In genomic region chr2:209508255-209508654, GRCh38 we compare ENCODE assay signal across 22 cellular contexts.
"Had no signal": no experiment of that assay in that cellular context is flagged by ENCODE, and none has a peak within 500 bp of the region (broad histone marks: within the 10 kb centered on the region; RNA-seq: fewer than 3 reads in every experiment).

No MANE protein-coding gene starts in this region.

- H3K9me3 Mint-ChIP-seq: activated B cell treated with CpG ODN at 0.5 μM for 24 hours; activated T-cell treated with anti-CD3 and anti-CD28 coated beads, Interleukin-2, amount 50 U/mL, for 4 hours; activated T-helper 2 cell treated with anti-CD3 and anti-CD28 coated beads, Interferon-gamma antibody, Interleukin-2, Interleukin-4, amounts not matched to agents 10 μg/mL and 5 μg/mL and 100 μg/mL, durations not matched to agents 14 hours and 24 hours and 36 hours; endodermal cell; neural crest cell had no signal

- H3K27ac Mint-ChIP-seq: activated B cell treated with CpG ODN at 0.5 μM for 24 hours; activated CD4-positive, alpha-beta T cell treated with anti-CD3 and anti-CD28 coated beads for 36 hours; activated naive CD8-positive, alpha-beta T cell; activated T-helper 2 cell treated with anti-CD3 and anti-CD28 coated beads, Interferon-gamma antibody, Interleukin-2, Interleukin-4, amounts not matched to agents 10 μg/mL and 5 μg/mL and 100 μg/mL, durations not matched to agents 14 hours and 24 hours and 36 hours; endodermal cell had no signal

- H3K27ac ChIP-seq: coronary artery, epithelial cell of prostate, tibial artery had no signal

- H3K4me3 ChIP-seq: coronary artery, mucosa of descending colon, tibial artery had no signal

- H3K36me3 ChIP-seq: tibial artery had no signal

- ATAC-seq: activated CD4-positive, alpha-beta T cell treated with anti-CD3 and anti-CD28 coated beads for 36 hours; activated T-cell treated with anti-CD3 and anti-CD28 coated beads, Interleukin-2, amount 50 U/mL, for 4 hours; left cardiac atrium; mucosa of descending colon had no signal

- H3K4me3 Mint-ChIP-seq: activated B cell treated with CpG ODN at 0.5 μM for 24 hours; activated CD4-positive, alpha-beta T cell treated with anti-CD3 and anti-CD28 coated beads for 36 hours; activated naive CD8-positive, alpha-beta T cell; activated T-cell treated with anti-CD3 and anti-CD28 coated beads, Interleukin-2, amount 50 U/mL, for 4 hours; endodermal cell; neural crest cell had no signal

- H3K27me3 ChIP-seq: tibial artery had no signal

- DNase-seq: activated B cell treated with CpG ODN at 0.5 μM for 24 hours; activated CD4-positive, alpha-beta T cell treated with anti-CD3 and anti-CD28 coated beads for 36 hours; activated CD4-positive, alpha-beta T cell treated with anti-CD3 and anti-CD28 coated beads, Interleukin-2, amount 50 U/mL, for 48 hours; activated CD8-positive, alpha-beta memory T cell treated with anti-CD3 and anti-CD28 coated beads, Interleukin-2, amount 50 U/mL, for 48 hours; activated naive CD4-positive, alpha-beta T cell; activated T-cell treated with anti-CD3 and anti-CD28 coated beads, Interleukin-2, amount 50 U/mL, for 4 hours; cerebellar nuclear complex; endodermal cell; left cardiac atrium; mesendoderm; mucosa of descending colon; occipital lobe; stimulated activated CD4-positive, alpha-beta T cell treated with anti-CD3 and anti-CD28 coated beads, Interleukin-4, amount 100 ng/mL, for 24 hours; stimulated activated naive CD4-positive, alpha-beta T cell treated with Interleukin-2 at 50 U/mL for 16 hours; substantia nigra; T-helper 9 cell; tibial artery had no signal

- H3K27me3 Mint-ChIP-seq: activated B cell treated with CpG ODN at 0.5 μM for 24 hours; activated CD4-positive, alpha-beta T cell treated with anti-CD3 and anti-CD28 coated beads for 36 hours had no signal

- H3K9me3 ChIP-seq: mucosa of descending colon, tibial artery had no signal

- H3K36me3 Mint-ChIP-seq: activated naive CD8-positive, alpha-beta T cell had no signal

- H3K4me1 Mint-ChIP-seq: activated CD4-positive, alpha-beta T cell treated with anti-CD3 and anti-CD28 coated beads for 36 hours had no signal
